8 cellular contexts compared by ENCODE assay signal in genomic region chrX:119943185-119943988, GRCh38. TPM values are rescaled to one million over a fixed set of nuclear protein-coding genes. Genes with fewer than 3 reads are reported as not detected.
DNase-seq lines count a peak whose midpoint lies in the region; ATAC-seq and TF ChIP-seq lines count a peak whose summit lies in the region.

Gene NKAP (minus strand): TSS chrX:119943751. CDS start chrX:119943605, 146 bp downstream.

- H3K4me3 Mint-ChIP-seq in activated T-cell treated with anti-CD3 and anti-CD28 coated beads, Interleukin-2, amount 50 U/mL, for 4 hours = peak within 1 kb of the TSS; percentile 95

- peaks cover 3% of the 10 kb centered on the region; the same call in 1 of the 2 replicates for H4K20me1 ChIP-seq in PC-9 (ENCODE audit: insufficient read depth)

- H3K27ac ChIP-seq in PC-9 (peak within 1 kb of the TSS; percentile 81), mucosa of rectum (ENCODE audit: low read depth in 2 of 2, low read length in 2 of 2) (peak within 1 kb of the TSS; percentile 84 to 87)

- H3K36me3 ChIP-seq in PC-9 (ENCODE audit: low read depth) (peaks cover 3% of the 10 kb centered on the region; the same call in 1 of the 2 replicates), mucosa of rectum (ENCODE audit: control insufficient read depth in 2 of 2, insufficient read depth in 2 of 2, low read length in 2 of 2) (no peaks in the 10 kb centered on the region)

- TF ChIP-seq CTCF in PC-9 (conservative IDR thresholded peaks at IDR 0.05) = no peak; the same call in 1 of the 2 replicates

- H3K27me3 Mint-ChIP-seq in activated T-cell treated with anti-CD3 and anti-CD28 coated beads, Interleukin-2, amount 50 U/mL, for 4 hours (ENCODE audit: low read depth) = peaks cover under 1% of the 10 kb centered on the region

- no peaks in the 10 kb centered on the region for H3K36me3 Mint-ChIP-seq in activated T-cell treated with anti-CD3 and anti-CD28 coated beads, Interleukin-2, amount 50 U/mL, for 4 hours (ENCODE audit: insufficient read depth)

- no peaks in the 10 kb centered on the region for H3K9me2 ChIP-seq in PC-9 (ENCODE audit: insufficient read depth)

- H3K4me2 ChIP-seq in PC-9 = peak within 1 kb of the TSS; percentile 83

- TF ChIP-seq POLR2A in erythroblast (IDR thresholded peaks at IDR 0.05; ENCODE audit: low read length) = peak; percentile 69

- peak; percentile 75 for DNase-seq in DMS53 treated with DMSO at 0.1 percent for 48 hours (lab: John Stamatoyannopoulos, UW; ENCODE audit: unreplicated experiment)
- peak; percentile 88 for DNase-seq in Jurkat, Clone E6-1 (ENCODE audit: low read depth, low spot score)
- peak; percentile 88 to 89 for DNase-seq in PC-9
- peak; percentile 65 for DNase-seq in activated T-cell treated with anti-CD3 and anti-CD28 coated beads, Interleukin-2, amount 50 U/mL, for 4 hours
- peak; percentile 93 to 94 for DNase-seq in erythroblast (lab: John Stamatoyannopoulos, UW)
- peak; percentile 61 to 66 for DNase-seq in stimulated activated CD8-positive, alpha-beta memory T cell treated with anti-CD3 and anti-CD28 coated beads, Interleukin-4, amount 100 ng/mL, for 4 hours (ENCODE audit: low read depth in 2 of 2, low spot score in 1 of 2)

- ATAC-seq in GM21717 (IDR thresholded peaks at IDR 0.05; ENCODE audit: unreplicated experiment) = peak; percentile 80
- ATAC-seq in activated T-cell treated with anti-CD3 and anti-CD28 coated beads, Interleukin-2, amount 50 U/mL, for 4 hours = peak; percentile 89 to 92

- H3K79me2 ChIP-seq in PC-9 (ENCODE audit: low read depth) = peaks cover 18% of the 10 kb centered on the region

- H3K4me1 Mint-ChIP-seq in activated T-cell treated with anti-CD3 and anti-CD28 coated beads, Interleukin-2, amount 50 U/mL, for 4 hours (ENCODE audit: low read depth) = peaks cover 23% of the 10 kb centered on the region

- BruUV-seq in PC-9 (replicated peaks; lab: Mats Ljungman, UMichigan) = no TSS peak

- POLR2A ChIA-PET in PC-9 (lab: Charles Lee; ENCODE audit: unreplicated experiment) = interaction anchor here (0.7 kb wide), 1 partner anchor 452 kb away, joined by 3 read pairs; no protein-coding TSS in a partner anchor

- peaks cover 14% of the 10 kb centered on the region for H3F3A ChIP-seq in PC-9 (ENCODE audit: insufficient read depth, low read depth)

- H2AFZ ChIP-seq in PC-9 = peak within 1 kb of the TSS; percentile 95

- no peaks in the 10 kb centered on the region for H3K9me3 Mint-ChIP-seq in activated T-cell treated with anti-CD3 and anti-CD28 coated beads, Interleukin-2, amount 50 U/mL, for 4 hours

- H3K4me3 ChIP-seq in Jurkat, Clone E6-1 (ENCODE audit: low read length) = peak within 1 kb of the TSS; percentile 72
- peak within 1 kb of the TSS; percentile 79 for H3K4me3 ChIP-seq in PC-9
- H3K4me3 ChIP-seq in mucosa of rectum (ENCODE audit: low read length in 2 of 2) = peak within 1 kb of the TSS; percentile 69 to 88

- H3K4me1 ChIP-seq in PC-9 (replicated peaks; ENCODE audit: insufficient read depth) (peaks cover 17% of the 10 kb centered on the region), mucosa of rectum (ENCODE audit: control insufficient read depth in 2 of 2, insufficient read depth in 2 of 2, low read length in 2 of 2) (peaks cover 0 to 5% of the 10 kb centered on the region in 2 donors)

- H3K9ac ChIP-seq in mucosa of rectum (ENCODE audit: low read depth in 1 of 2, low read length in 2 of 2) = peak within 1 kb of the TSS; percentile 66 to 75

- H3K9me3 ChIP-seq in PC-9 (ENCODE audit: insufficient read depth, low read depth) (no peaks in the 10 kb centered on the region), mucosa of rectum (ENCODE audit: control insufficient read depth in 2 of 2, low read length in 2 of 2) (no peaks in the 10 kb centered on the region)

- CTCF ChIA-PET in PC-9 (lab: Charles Lee) = interaction anchor here (0.5 to 0.8 kb wide), 3 partner anchors 57 to 215 kb away, joined by 3 to 6 read pairs (median 6); no protein-coding TSS in a partner anchor

- intact Hi-C loops in PC-9 (cut with micrococcal nuclease; ENCODE audit: unreplicated experiment) = loop anchor here (5.0 kb wide), 2 partner anchors 56 to 331 kb away; no protein-coding TSS in a partner anchor

- H3K27me3 ChIP-seq in PC-9 (ENCODE audit: insufficient read depth, low read depth) (no peaks in the 10 kb centered on the region), mucosa of rectum (ENCODE audit: control insufficient read depth in 2 of 2, insufficient read depth in 2 of 2, low read length in 2 of 2) (no peaks in the 10 kb centered on the region)

RNA-seq across cellular contexts. Expression of gene NKAP, which starts in this region (rescaled TPM):
- 14.0 TPM for polyA plus RNA-seq in Jurkat, Clone E6-1 (2012; ENCODE audit: insufficient read depth, insufficient read length)
- total RNA-seq in PC-9 (2021) = 15.7 and 18.6 TPM in 2 replicates
- 10 to 100 TPM in 1 of 3 donors, 1 to 10 TPM in 2; 9.0 to 10.5 (median 9.8) TPM for total RNA-seq in activated T-cell treated with anti-CD3 and anti-CD28 coated beads, Interleukin-2, amount 50 U/mL, for 4 hours

Comparison
In these comparisons a context has a peak if more than half of its experiments do, and no peak if none do; other contexts are left out.
1. Peak in every context shown above with its lines: DNase-seq, ATAC-seq, H3K4me3 ChIP-seq and H3K27ac ChIP-seq.